ENCODE assay signal across 8 cellular contexts in genomic region chr6:5084192-5084786, GRCh38. TPM values are rescaled to one million over a fixed set of nuclear protein-coding genes. Genes with fewer than 3 reads are reported as not detected.
DNase-seq lines count a peak whose midpoint lies in the region; ATAC-seq and TF ChIP-seq lines count a peak whose summit lies in the region.

No MANE protein-coding gene starts in this region.

- peak overlapping the region; percentile 81 for H3K4me3 Mint-ChIP-seq in activated T-helper 1 cell treated with anti-CD3 and anti-CD28 coated beads, Interleukin-12 subunit alpha, Interleukin-12 subunit beta, Interleukin-2, Interleukin-4 antibody, amounts not matched to agents 30 ng/mL and 10 ng/mL and 1 ng/mL, durations not matched to agents 14 hours and 24 hours and 36 hours
- H3K4me3 Mint-ChIP-seq in stimulated activated effector memory CD8-positive, alpha-beta T cell treated with anti-CD3 and anti-CD28 coated beads, Interleukin-12 subunit alpha, Interleukin-12 subunit beta, amount 100 ng/mL, for 72 hours, result peak overlapping the region; percentile 40

- intact Hi-C loops in activated T-helper 1 cell treated with anti-CD3 and anti-CD28 coated beads, Interleukin-12 subunit alpha, Interleukin-12 subunit beta, Interleukin-2, Interleukin-4 antibody, amounts not matched to agents 30 ng/mL and 10 ng/mL and 1 ng/mL, durations not matched to agents 14 hours and 24 hours and 36 hours (cut with micrococcal nuclease), result loop anchor here (10.0 kb wide), 1 partner anchor 921 kb away; the partner anchor contains the start of gene NRN1

- ATAC-seq in HG02678 (IDR thresholded peaks at IDR 0.05; ENCODE audit: unreplicated experiment) (peak; percentile 35), GM18873 (IDR thresholded peaks at IDR 0.05; ENCODE audit: low FRiP score, unreplicated experiment) (no peak)
- ATAC-seq in stimulated activated effector memory CD8-positive, alpha-beta T cell treated with anti-CD3 and anti-CD28 coated beads, Interleukin-12 subunit alpha, Interleukin-12 subunit beta, amount 100 ng/mL, for 72 hours, result peak; percentile 25

- H3K9me3 Mint-ChIP-seq in activated T-helper 1 cell treated with anti-CD3 and anti-CD28 coated beads, Interleukin-12 subunit alpha, Interleukin-12 subunit beta, Interleukin-2, Interleukin-4 antibody, amounts not matched to agents 30 ng/mL and 10 ng/mL and 1 ng/mL, durations not matched to agents 14 hours and 24 hours and 36 hours, result no peaks in the 10 kb centered on the region
- no peaks in the 10 kb centered on the region for H3K9me3 Mint-ChIP-seq in stimulated activated effector memory CD8-positive, alpha-beta T cell treated with anti-CD3 and anti-CD28 coated beads, Interleukin-12 subunit alpha, Interleukin-12 subunit beta, amount 100 ng/mL, for 72 hours

- H3K4me3 ChIP-seq in GM12865 (ENCODE audit: low read depth, low read length), result peak overlapping the region; percentile 87
- peak overlapping the region; percentile 51 for H3K4me3 ChIP-seq in iPS-11a (ENCODE audit: low read depth, low read length)

- DNase-seq in GM12865 (ENCODE audit: low read depth) (peak; percentile 28), CD1c-positive myeloid dendritic cell (ENCODE audit: extremely low spot score) (no peak), HuH-7.5 (ENCODE audit: low spot score) (no peak)
- DNase-seq in activated T-helper 1 cell treated with anti-CD3 and anti-CD28 coated beads, Interleukin-12 subunit alpha, Interleukin-12 subunit beta, Interleukin-2, Interleukin-4 antibody, amounts not matched to agents 30 ng/mL and 10 ng/mL and 1 ng/mL, durations not matched to agents 14 hours and 24 hours and 36 hours (ENCODE audit: low spot score), result no peak
- no peak for DNase-seq in stimulated activated effector memory CD8-positive, alpha-beta T cell treated with anti-CD3 and anti-CD28 coated beads, Interleukin-12 subunit alpha, Interleukin-12 subunit beta, amount 100 ng/mL, for 72 hours (ENCODE audit: low spot score in 2 of 2)

- H3K36me3 Mint-ChIP-seq in activated T-helper 1 cell treated with anti-CD3 and anti-CD28 coated beads, Interleukin-12 subunit alpha, Interleukin-12 subunit beta, Interleukin-2, Interleukin-4 antibody, amounts not matched to agents 30 ng/mL and 10 ng/mL and 1 ng/mL, durations not matched to agents 14 hours and 24 hours and 36 hours (ENCODE audit: low read depth), result no peaks in the 10 kb centered on the region
- no peaks in the 10 kb centered on the region for H3K36me3 Mint-ChIP-seq in stimulated activated effector memory CD8-positive, alpha-beta T cell treated with anti-CD3 and anti-CD28 coated beads, Interleukin-12 subunit alpha, Interleukin-12 subunit beta, amount 100 ng/mL, for 72 hours

- H3K27me3 Mint-ChIP-seq in activated T-helper 1 cell treated with anti-CD3 and anti-CD28 coated beads, Interleukin-12 subunit alpha, Interleukin-12 subunit beta, Interleukin-2, Interleukin-4 antibody, amounts not matched to agents 30 ng/mL and 10 ng/mL and 1 ng/mL, durations not matched to agents 14 hours and 24 hours and 36 hours (ENCODE audit: insufficient read depth), result peaks cover 41% of the 10 kb centered on the region

- H3K4me1 Mint-ChIP-seq in activated T-helper 1 cell treated with anti-CD3 and anti-CD28 coated beads, Interleukin-12 subunit alpha, Interleukin-12 subunit beta, Interleukin-2, Interleukin-4 antibody, amounts not matched to agents 30 ng/mL and 10 ng/mL and 1 ng/mL, durations not matched to agents 14 hours and 24 hours and 36 hours (ENCODE audit: low read depth), result no peaks in the 10 kb centered on the region
- H3K4me1 Mint-ChIP-seq in stimulated activated effector memory CD8-positive, alpha-beta T cell treated with anti-CD3 and anti-CD28 coated beads, Interleukin-12 subunit alpha, Interleukin-12 subunit beta, amount 100 ng/mL, for 72 hours, result no peaks in the 10 kb centered on the region

- H3K27ac Mint-ChIP-seq in activated T-helper 1 cell treated with anti-CD3 and anti-CD28 coated beads, Interleukin-12 subunit alpha, Interleukin-12 subunit beta, Interleukin-2, Interleukin-4 antibody, amounts not matched to agents 30 ng/mL and 10 ng/mL and 1 ng/mL, durations not matched to agents 14 hours and 24 hours and 36 hours, result no peak overlapping the region
- H3K27ac Mint-ChIP-seq in stimulated activated effector memory CD8-positive, alpha-beta T cell treated with anti-CD3 and anti-CD28 coated beads, Interleukin-12 subunit alpha, Interleukin-12 subunit beta, amount 100 ng/mL, for 72 hours, result no peak overlapping the region

- no peak for TF ChIP-seq CTCF in GM12865 (IDR thresholded peaks at IDR 0.05; ENCODE audit: insufficient read depth, low read depth, low read length, missing control alignments)

RNA-seq across cellular contexts. Expression of gene PPP1R3G, which starts 0.9 kb away (rescaled TPM):
- total RNA-seq in activated T-helper 1 cell treated with anti-CD3 and anti-CD28 coated beads, Interleukin-12 subunit alpha, Interleukin-12 subunit beta, Interleukin-2, Interleukin-4 antibody, amounts not matched to agents 30 ng/mL and 10 ng/mL and 1 ng/mL, durations not matched to agents 14 hours and 24 hours and 36 hours, result not detected in 2 replicates
